17 cellular contexts compared by ENCODE assay signal in the genomic region with DNA sequence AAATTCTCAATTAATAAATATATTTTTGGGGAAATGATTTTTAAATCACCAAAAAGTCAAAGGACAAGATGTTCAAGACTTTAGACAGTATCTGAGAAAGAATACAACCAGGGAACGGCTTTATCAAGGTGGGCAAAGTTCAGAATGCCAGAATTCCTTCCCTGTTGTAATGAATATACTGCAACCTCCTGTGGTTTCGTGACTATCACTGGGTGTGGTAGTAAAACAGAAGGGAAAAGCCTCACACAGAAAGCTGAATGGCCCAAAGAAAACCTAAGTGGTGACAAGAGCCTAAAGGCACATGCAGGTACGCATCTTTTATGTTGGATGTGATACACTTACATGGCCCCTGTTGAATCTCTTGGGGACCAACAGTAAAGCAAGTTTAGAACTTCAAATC.
"Had no signal": no experiment of that assay in that cellular context is flagged by ENCODE, and none has a peak within 500 bp of the region (broad histone marks: within the 10 kb centered on the region; RNA-seq: fewer than 3 reads in every experiment).

No MANE protein-coding gene starts in this region.

- H3K27me3 Mint-ChIP-seq: naive thymus-derived CD4-positive, alpha-beta T cell; type B pancreatic cell had no signal

- H3K27me3 ChIP-seq: heart left ventricle had no signal

- H3K9me3 Mint-ChIP-seq: immature natural killer cell; naive thymus-derived CD4-positive, alpha-beta T cell; nephron progenitor cell; type B pancreatic cell had no signal

- H3K9me3 ChIP-seq: heart left ventricle, left ventricle myocardium inferior, lower lobe of right lung, psoas muscle had no signal

- DNase-seq: central memory CD4-positive, alpha-beta T cell; effector memory CD4-positive, alpha-beta T cell; heart left ventricle; hypothalamus; immature natural killer cell; left ventricle myocardium inferior; lower lobe of right lung; mesenchymal stem cell; midbrain; naive thymus-derived CD4-positive, alpha-beta T cell; nephron progenitor cell; psoas muscle; retina; stimulated activated naive CD4-positive, alpha-beta T cell treated with Interleukin-2 at 50 U/mL for 16 hours had no signal

- H3K27ac Mint-ChIP-seq: nephron progenitor cell, type B pancreatic cell had no signal

- ATAC-seq: esophagus mucosa; heart left ventricle; lower lobe of right lung; naive thymus-derived CD4-positive, alpha-beta T cell; psoas muscle; sciatic nerve had no signal

- H3K4me3 ChIP-seq: heart left ventricle, left ventricle myocardium inferior, lower lobe of right lung, psoas muscle had no signal

- H3K4me3 Mint-ChIP-seq: immature natural killer cell; naive thymus-derived CD4-positive, alpha-beta T cell; nephron progenitor cell; type B pancreatic cell had no signal

- H3K4me1 Mint-ChIP-seq: immature natural killer cell, nephron progenitor cell had no signal

- H3K4me1 ChIP-seq: heart left ventricle, left ventricle myocardium inferior, lower lobe of right lung, psoas muscle had no signal

- H3K27ac ChIP-seq: heart left ventricle, left ventricle myocardium inferior, lower lobe of right lung, psoas muscle had no signal
